Comparison of ENCODE assay signal across 14 cellular contexts in the genomic region with DNA sequence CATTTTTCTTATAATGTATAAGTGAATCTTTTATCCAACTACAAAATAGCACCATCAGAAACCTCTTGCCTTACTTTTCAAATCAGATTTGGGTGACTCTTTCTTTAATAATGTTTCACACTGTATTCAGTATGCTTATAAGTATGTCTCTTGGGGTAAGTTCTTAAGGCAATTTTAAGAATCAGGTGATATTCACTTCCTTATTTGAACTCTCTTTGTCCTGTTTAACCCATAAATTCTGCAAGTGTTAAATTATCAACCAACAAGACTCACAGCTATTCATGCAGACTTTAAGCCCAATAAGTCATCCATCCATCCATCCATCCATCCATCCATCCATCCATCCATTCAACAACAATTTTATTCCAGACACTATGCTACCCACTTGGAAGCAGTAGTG.
DNase-seq lines count a peak whose midpoint lies in the region; ATAC-seq, FAIRE-seq and TF ChIP-seq lines count a peak whose summit lies in the region.
"Had no signal": no experiment of that assay in that cellular context is flagged by ENCODE, and none has a peak within 500 bp of the region (broad histone marks: within the 10 kb centered on the region; RNA-seq: fewer than 3 reads in every experiment).

No MANE protein-coding gene starts in this region.

- no peak overlapping the region for H3K4ac ChIP-seq in IMR-90 (ENCODE audit: low read depth, low read length)

- no peak overlapping the region for H4K91ac ChIP-seq in IMR-90 (ENCODE audit: insufficient read depth, low read depth, low read length)

- H2AK9ac ChIP-seq in IMR-90 (replicated peaks; ENCODE audit: low read depth, low read length, poor library complexity), result no peak overlapping the region

- POLR2A ChIA-PET in IMR-90 (lab: Charles Lee; ENCODE audit: unreplicated experiment), result no interaction called here

- H3K36me3 ChIP-seq in IMR-90 (ENCODE audit: control insufficient read depth, insufficient read depth, low read length) (no peaks in the 10 kb centered on the region), OCI-LY3 (replicated peaks; ENCODE audit: low read depth, low read length) (no peaks in the 10 kb centered on the region), small intestine (ENCODE audit: control insufficient read depth in 2 of 2, insufficient read depth in 2 of 2, low read length in 2 of 2) (no peaks in the 10 kb centered on the region)

- intact Hi-C loops in IMR-90 (cut with micrococcal nuclease), result loop anchor here (5.0 to 10.0 kb wide), 3 partner anchors 158 to 953 kb away; no protein-coding TSS in a partner anchor

- dilution Hi-C loops in IMR-90 (cut with HindIII; ENCODE audit: low sequenced_read_pairs, unreplicated experiment), result no loop called here

- H3K14ac ChIP-seq in IMR-90 (replicated peaks; ENCODE audit: low read depth, low read length), result no peak overlapping the region

- no peak overlapping the region for H2BK20ac ChIP-seq in IMR-90 (ENCODE audit: low read depth, low read length)

- no peaks in the 10 kb centered on the region for H3K79me1 ChIP-seq in IMR-90 (ENCODE audit: low read depth in 1 of 2, low read length in 2 of 2)

- H3K27ac ChIP-seq in IMR-90 (ENCODE audit: insufficient read depth, low read length), result no peak overlapping the region
- peak overlapping the region; percentile 71 for H3K27ac ChIP-seq in OCI-LY3 (ENCODE audit: low read length)
- no peak overlapping the region for H3K27ac ChIP-seq in small intestine (ENCODE audit: low read depth in 1 of 2, low read length in 1 of 2)

- no peak for DNase-seq in GM12892 (ENCODE audit: insufficient read length)
- no peak for DNase-seq in IMR-90
- no peak for DNase-seq in small intestine
- DNase-seq in NCI-H1417 treated with DMSO at 0.1 percent for 48 hours (lab: John Stamatoyannopoulos, UW), result no peak
- no peak for DNase-seq in SKM-1 treated with dmso at 0.1 percent for 144 hours (lab: John Stamatoyannopoulos, UW; ENCODE audit: unreplicated experiment)
- no peak for DNase-seq in inferior parietal cortex (ENCODE audit: extremely low spot score)
- DNase-seq: C1 segment of cervical spinal cord; Calu3; CD4-positive, alpha-beta T cell; DMS 273 treated with DMSO at 0.1 percent for 48 hours had no signal

- H2AFZ ChIP-seq in IMR-90 (replicated peaks; ENCODE audit: low read length, poor library complexity), result no peak overlapping the region
- no peak overlapping the region for H2AFZ ChIP-seq in OCI-LY3 (ENCODE audit: low read depth, low read length)

- no TSS peak for BruUV-seq in IMR-90 (replicated peaks; lab: Mats Ljungman, UMichigan)

- H3K27me3 ChIP-seq in IMR-90 (ENCODE audit: control insufficient read depth, insufficient read depth, low read length) (no peaks in the 10 kb centered on the region; the same call in 1 of the 2 replicates), OCI-LY3 (ENCODE audit: low read depth, low read length) (no peaks in the 10 kb centered on the region), small intestine (ENCODE audit: control insufficient read depth in 2 of 2, insufficient read depth in 2 of 2, low read length in 2 of 2) (no peaks in the 10 kb centered on the region)

- FAIRE-seq in GM12892 (lab: Jason Lieb, UNC) (peak; percentile 24), small intestine (lab: Jason Lieb, UNC) (peak; percentile 30)
- FAIRE-seq: A204.1, H54 had no signal

- TF ChIP-seq CTCF in IMR-90 (conservative IDR thresholded peaks at IDR 0.05; ENCODE audit: low read depth, low read length), result no peak
- no peak for TF ChIP-seq CTCF in OCI-LY3 (IDR thresholded peaks at IDR 0.05; ENCODE audit: low read depth, low read length)

- H3K9ac ChIP-seq in IMR-90 (ENCODE audit: low read depth, low read length) (no peak overlapping the region), OCI-LY3 (ENCODE audit: low read length) (no peak overlapping the region)

- H2BK5ac ChIP-seq in IMR-90 (ENCODE audit: low read depth, low read length, poor library complexity, severe bottlenecking), result no peak overlapping the region

- no peak overlapping the region for H2BK120ac ChIP-seq in IMR-90 (ENCODE audit: low read depth, low read length)

- peak overlapping the region; percentile 52; the same call in 1 of the 2 replicates for H3K18ac ChIP-seq in IMR-90 (ENCODE audit: low read depth, low read length)

- no peak for TF ChIP-seq RAD21 in IMR-90 (IDR thresholded peaks at IDR 0.05; ENCODE audit: low read length)

- H3K79me2 ChIP-seq in OCI-LY3 (ENCODE audit: low read length), result no peaks in the 10 kb centered on the region

- H3K4me3 ChIP-seq in IMR-90 (ENCODE audit: insufficient read depth, low read depth, low read length) (no peak overlapping the region), OCI-LY3 (ENCODE audit: low read length) (peak overlapping the region; percentile 55; the same call in 1 of the 2 replicates), small intestine (ENCODE audit: low read depth in 1 of 2, low read length in 2 of 2) (no peak overlapping the region)

- no peak overlapping the region for H3K23ac ChIP-seq in IMR-90 (ENCODE audit: low read depth, low read length)

- H4K5ac ChIP-seq in IMR-90 (ENCODE audit: low read depth, low read length), result no peak overlapping the region; the same call in 1 of the 2 replicates

- CTCF ChIA-PET in IMR-90 (lab: Yijun Ruan, JAX), result interaction anchor here (0.8 kb wide), 1 partner anchor 553 kb away, joined by 3 read pairs; no protein-coding TSS in a partner anchor

- ATAC-seq in IMR-90 (ENCODE audit: low read depth), result no peak
- ATAC-seq: HCT116 had no signal

- H3K56ac ChIP-seq in IMR-90 (ENCODE audit: extremely low read depth, insufficient read depth, low read length), result no peak overlapping the region

- no peaks in the 10 kb centered on the region; the same call in 1 of the 2 replicates for H3K9me3 ChIP-seq in IMR-90 (ENCODE audit: control insufficient read depth, insufficient read depth, low read length)
- no peaks in the 10 kb centered on the region for H3K9me3 ChIP-seq in OCI-LY3 (ENCODE audit: insufficient read depth, low read length)
- H3K9me3 ChIP-seq in small intestine (ENCODE audit: control insufficient read depth, low read depth), result no peaks in the 10 kb centered on the region

- in situ Hi-C loops in IMR-90 (cut with MboI; ENCODE audit: low sequenced_read_pairs), result no loop called here

- H2BK15ac ChIP-seq in IMR-90 (ENCODE audit: low read depth, low read length), result no peak overlapping the region

- H4K8ac ChIP-seq in IMR-90 (ENCODE audit: low read depth in 2 of 2, low read length in 2 of 2), result no peak overlapping the region

- no peak for TF ChIP-seq POLR2A in GM12892 (IDR thresholded peaks at IDR 0.05; ENCODE audit: low read depth, low read length)
- no peak for TF ChIP-seq POLR2A in IMR-90 (IDR thresholded peaks at IDR 0.05; ENCODE audit: low read depth, low read length)

- no peak overlapping the region for H3K4me2 ChIP-seq in IMR-90 (ENCODE audit: low read depth, low read length)
- H3K4me2 ChIP-seq in OCI-LY3 (ENCODE audit: low read length), result peak overlapping the region; percentile 77

- H3K4me1 ChIP-seq in IMR-90 (ENCODE audit: control insufficient read depth, insufficient read depth, low read length), result peaks cover 4% of the 10 kb centered on the region
- peaks cover 43% of the 10 kb centered on the region for H3K4me1 ChIP-seq in OCI-LY3 (ENCODE audit: low read length)
- no peaks in the 10 kb centered on the region for H3K4me1 ChIP-seq in small intestine (ENCODE audit: control insufficient read depth in 2 of 2, insufficient read depth in 1 of 2, low read depth in 1 of 2, low read length in 1 of 2)

- H2AK5ac ChIP-seq in IMR-90 (ENCODE audit: low read depth, low read length), result no peak overlapping the region

- H3K9me1 ChIP-seq in IMR-90 (ENCODE audit: insufficient read depth, low read length), result no peaks in the 10 kb centered on the region; the same call in 1 of the 2 replicates

- no peaks in the 10 kb centered on the region for H4K20me1 ChIP-seq in IMR-90 (ENCODE audit: insufficient read depth, low read length)
- H4K20me1 ChIP-seq in OCI-LY3 (ENCODE audit: insufficient read depth, low read length), result no peaks in the 10 kb centered on the region

TF ChIP-seq in IMR-90, 13 proteins besides CTCF, POLR2A, EP300 and RAD21:
- no peak for TF ChIP-seq RCOR1 (IDR thresholded peaks at IDR 0.05; ENCODE audit: insufficient replicate concordance, low read length)
- no peak for TF ChIP-seq SMC3 (IDR thresholded peaks at IDR 0.05; ENCODE audit: low read depth, low read length)
- TF ChIP-seq, protein P1, sequence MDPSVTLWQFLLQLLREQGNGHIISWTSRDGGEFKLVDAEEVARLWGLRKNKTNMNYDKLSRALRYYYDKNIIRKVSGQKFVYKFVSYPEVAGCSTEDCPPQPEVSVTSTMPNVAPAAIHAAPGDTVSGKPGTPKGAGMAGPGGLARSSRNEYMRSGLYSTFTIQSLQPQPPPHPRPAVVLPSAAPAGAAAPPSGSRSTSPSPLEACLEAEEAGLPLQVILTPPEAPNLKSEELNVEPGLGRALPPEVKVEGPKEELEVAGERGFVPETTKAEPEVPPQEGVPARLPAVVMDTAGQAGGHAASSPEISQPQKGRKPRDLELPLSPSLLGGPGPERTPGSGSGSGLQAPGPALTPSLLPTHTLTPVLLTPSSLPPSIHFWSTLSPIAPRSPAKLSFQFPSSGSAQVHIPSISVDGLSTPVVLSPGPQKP (IDR thresholded peaks at IDR 0.05; ENCODE audit: borderline replicate concordance, low read depth, low read length), result no peak
- no peak for TF ChIP-seq RFX5 (IDR thresholded peaks at IDR 0.05; ENCODE audit: low read depth, low read length)
- TF ChIP-seq CEBPB (IDR thresholded peaks at IDR 0.05; ENCODE audit: low read depth, low read length), result no peak
- TF ChIP-seq, protein P2, sequence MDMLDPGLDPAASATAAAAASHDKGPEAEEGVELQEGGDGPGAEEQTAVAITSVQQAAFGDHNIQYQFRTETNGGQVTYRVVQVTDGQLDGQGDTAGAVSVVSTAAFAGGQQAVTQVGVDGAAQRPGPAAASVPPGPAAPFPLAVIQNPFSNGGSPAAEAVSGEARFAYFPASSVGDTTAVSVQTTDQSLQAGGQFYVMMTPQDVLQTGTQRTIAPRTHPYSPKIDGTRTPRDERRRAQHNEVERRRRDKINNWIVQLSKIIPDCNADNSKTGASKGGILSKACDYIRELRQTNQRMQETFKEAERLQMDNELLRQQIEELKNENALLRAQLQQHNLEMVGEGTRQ (IDR thresholded peaks at IDR 0.05; ENCODE audit: low read depth, low read length), result no peak
- no peak for TF ChIP-seq MXI1 (IDR thresholded peaks at IDR 0.05; ENCODE audit: borderline replicate concordance, low read depth, low read length)
- no peak for TF ChIP-seq BHLHE40 (IDR thresholded peaks at IDR 0.05; ENCODE audit: low read depth, low read length)
- TF ChIP-seq MAZ (IDR thresholded peaks at IDR 0.05; ENCODE audit: borderline replicate concordance, low read depth, low read length), result no peak
- no peak for TF ChIP-seq MAFK (IDR thresholded peaks at IDR 0.05; ENCODE audit: low read depth, low read length)
- no peak for TF ChIP-seq CHD1 (IDR thresholded peaks at IDR 0.05; ENCODE audit: low read depth, low read length)
- TF ChIP-seq FOS (IDR thresholded peaks at IDR 0.05; ENCODE audit: low read depth, low read length), result no peak
- no peak for TF ChIP-seq NFE2L2 (IDR thresholded peaks at IDR 0.05; ENCODE audit: low read depth, low read length)
